ENCODE assay signal across 17 cellular contexts in genomic region chr4:21856754-21857153, GRCh38.
DNase-seq lines count a peak whose midpoint lies in the region; ATAC-seq and TF ChIP-seq lines count a peak whose summit lies in the region.
"Had no signal": no experiment of that assay in that cellular context is flagged by ENCODE, and none has a peak within 500 bp of the region (broad histone marks: within the 10 kb centered on the region; RNA-seq: fewer than 3 reads in every experiment).

No MANE protein-coding gene starts in this region.

- ATAC-seq in omental fat pad (ENCODE audit: low FRiP score) (peak; percentile 54), upper lobe of left lung (ENCODE audit: low FRiP score in 2 of 2) (peak; percentile 12 to 28), left lung (no peak), GM18505 (IDR thresholded peaks at IDR 0.05; ENCODE audit: unreplicated experiment) (no peak)
- ATAC-seq: CD8-positive, alpha-beta T cell; HCT116 had no signal

- no peaks in the 10 kb centered on the region for H3K27me3 ChIP-seq in upper lobe of left lung
- H3K27me3 ChIP-seq in left lung = no peaks in the 10 kb centered on the region

- TF ChIP-seq CTCF in omental fat pad (IDR thresholded peaks at IDR 0.05) (no peak), upper lobe of left lung (IDR thresholded peaks at IDR 0.05) (no peak), left lung (IDR thresholded peaks at IDR 0.05) (no peak)

- no peak for TF ChIP-seq EP300 in upper lobe of left lung (IDR thresholded peaks at IDR 0.05)

- H3K27ac ChIP-seq in upper lobe of left lung (no peak overlapping the region), left lung (no peak overlapping the region)
- H3K27ac ChIP-seq: 22Rv1, GM23248 had no signal

- intact Hi-C loops in left lung (cut with DNase I) = no loop called here

- H3K4me1 ChIP-seq in upper lobe of left lung (no peaks in the 10 kb centered on the region), left lung (no peaks in the 10 kb centered on the region)

- no peaks in the 10 kb centered on the region for H3K9me3 ChIP-seq in upper lobe of left lung
- H3K9me3 ChIP-seq in left lung = peaks cover 0 to 5% of the 10 kb centered on the region in 2 donors

- TF ChIP-seq POLR2A in upper lobe of left lung (IDR thresholded peaks at IDR 0.05) (no peak), GM18505 (IDR thresholded peaks at IDR 0.05; ENCODE audit: borderline replicate concordance, extremely low read depth, insufficient read depth, insufficient read length) (no peak)

- WGBS in upper lobe of left lung, 2 donors = 66 to 86% methylated on average over 2 of the region's 2 CpGs

- H3K36me3 ChIP-seq in upper lobe of left lung = no peaks in the 10 kb centered on the region
- no peaks in the 10 kb centered on the region for H3K36me3 ChIP-seq in left lung

- DNase-seq in G401 (ENCODE audit: low spot score) = peak; percentile 76
- peak; percentile 35 for DNase-seq in cerebellum (ENCODE audit: low spot score)
- DNase-seq in omental fat pad (ENCODE audit: low spot score) = no peak
- no peak for DNase-seq in upper lobe of left lung
- no peak for DNase-seq in OCI-M2 (lab: John Stamatoyannopoulos, UW; ENCODE audit: unreplicated experiment)
- no peak for DNase-seq in left lung
- no peak for DNase-seq in germinal center (ENCODE audit: low spot score)
- DNase-seq: CD8-positive, alpha-beta T cell; COR-L47; DMS153; DMS79 treated with DMSO at 0.1 percent for 48 hours; EL; GDM1; GM23248 had no signal

- in situ Hi-C loops in G401 (cut with HindIII; ENCODE audit: low sequenced_read_pairs) = no loop called here

- H3K4me3 ChIP-seq in upper lobe of left lung (no peak overlapping the region), left lung (no peak overlapping the region)
- H3K4me3 ChIP-seq: GM23248 had no signal

Comparison
In these comparisons a context has a peak if more than half of its experiments do, and no peak if none do; other contexts are left out.
1. DNase-seq: peak in G401 (single experiment) and cerebellum (single experiment); none in omental fat pad (single experiment), upper lobe of left lung (0 of 2), OCI-M2 (single experiment), left lung (0 of 2) and germinal center (single experiment).
2. ATAC-seq: peak in omental fat pad (single experiment) and upper lobe of left lung (2 of 2); none in left lung (single experiment) and GM18505 (single experiment).